ENCODE assay signal across 2 cellular contexts in the genomic region with DNA sequence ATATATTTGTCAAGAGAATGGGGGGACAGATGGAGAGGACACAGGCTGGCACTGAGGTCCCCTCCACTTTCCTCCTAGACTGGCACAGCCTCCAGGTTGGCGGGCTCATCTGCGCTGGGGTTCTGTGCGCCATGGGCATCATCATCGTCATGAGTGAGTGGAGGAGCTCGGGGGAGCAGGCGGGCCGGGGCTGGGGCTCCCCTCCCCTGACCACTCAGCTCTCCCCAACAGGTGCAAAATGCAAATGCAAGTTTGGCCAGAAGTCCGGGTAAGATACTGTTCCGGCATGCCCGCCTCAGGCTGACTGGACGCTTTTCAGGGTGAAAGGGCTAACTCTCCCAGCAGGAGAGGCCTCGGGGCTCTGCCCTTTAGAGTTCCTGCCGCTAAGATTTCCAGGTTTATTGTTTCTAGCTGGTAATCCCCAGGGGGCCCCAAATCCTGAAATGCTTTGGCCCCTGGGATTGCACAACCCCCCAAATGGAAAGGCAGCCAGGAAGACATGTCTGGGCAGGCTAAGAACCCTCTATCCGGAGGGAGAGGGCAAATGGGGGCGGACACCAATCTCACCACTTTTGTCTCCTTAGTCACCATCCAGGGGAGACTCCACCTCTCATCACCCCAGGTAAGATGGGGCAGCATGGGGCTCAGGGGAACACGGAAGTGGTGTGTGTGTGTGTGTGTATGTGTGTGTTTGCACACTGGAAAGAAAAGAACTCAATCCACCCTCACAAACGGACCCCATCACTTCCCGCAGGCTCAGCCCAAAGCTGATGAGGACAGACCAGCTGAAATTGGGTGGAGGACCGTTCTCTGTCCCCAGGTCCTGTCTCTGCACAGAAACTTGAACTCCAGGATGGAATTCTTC.
TF ChIP-seq lines count a peak whose summit lies in the region.

No MANE protein-coding gene starts in this region.

TF ChIP-seq in IMR-90, 13 proteins besides CTCF, POLR2A, EP300 and RAD21:
- TF ChIP-seq CEBPB (IDR thresholded peaks at IDR 0.05; ENCODE audit: low read depth, low read length), result no peak
- TF ChIP-seq MAFK (IDR thresholded peaks at IDR 0.05; ENCODE audit: low read depth, low read length), result no peak
- TF ChIP-seq SMC3 (IDR thresholded peaks at IDR 0.05; ENCODE audit: low read depth, low read length), result no peak
- TF ChIP-seq MAZ (IDR thresholded peaks at IDR 0.05; ENCODE audit: borderline replicate concordance, low read depth, low read length), result no peak
- TF ChIP-seq, protein P1, sequence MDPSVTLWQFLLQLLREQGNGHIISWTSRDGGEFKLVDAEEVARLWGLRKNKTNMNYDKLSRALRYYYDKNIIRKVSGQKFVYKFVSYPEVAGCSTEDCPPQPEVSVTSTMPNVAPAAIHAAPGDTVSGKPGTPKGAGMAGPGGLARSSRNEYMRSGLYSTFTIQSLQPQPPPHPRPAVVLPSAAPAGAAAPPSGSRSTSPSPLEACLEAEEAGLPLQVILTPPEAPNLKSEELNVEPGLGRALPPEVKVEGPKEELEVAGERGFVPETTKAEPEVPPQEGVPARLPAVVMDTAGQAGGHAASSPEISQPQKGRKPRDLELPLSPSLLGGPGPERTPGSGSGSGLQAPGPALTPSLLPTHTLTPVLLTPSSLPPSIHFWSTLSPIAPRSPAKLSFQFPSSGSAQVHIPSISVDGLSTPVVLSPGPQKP (IDR thresholded peaks at IDR 0.05; ENCODE audit: borderline replicate concordance, low read depth, low read length), result no peak
- no peak for TF ChIP-seq CHD1 (IDR thresholded peaks at IDR 0.05; ENCODE audit: low read depth, low read length)
- no peak for TF ChIP-seq BHLHE40 (IDR thresholded peaks at IDR 0.05; ENCODE audit: low read depth, low read length)
- no peak for TF ChIP-seq NFE2L2 (IDR thresholded peaks at IDR 0.05; ENCODE audit: low read depth, low read length)
- TF ChIP-seq, protein P2, sequence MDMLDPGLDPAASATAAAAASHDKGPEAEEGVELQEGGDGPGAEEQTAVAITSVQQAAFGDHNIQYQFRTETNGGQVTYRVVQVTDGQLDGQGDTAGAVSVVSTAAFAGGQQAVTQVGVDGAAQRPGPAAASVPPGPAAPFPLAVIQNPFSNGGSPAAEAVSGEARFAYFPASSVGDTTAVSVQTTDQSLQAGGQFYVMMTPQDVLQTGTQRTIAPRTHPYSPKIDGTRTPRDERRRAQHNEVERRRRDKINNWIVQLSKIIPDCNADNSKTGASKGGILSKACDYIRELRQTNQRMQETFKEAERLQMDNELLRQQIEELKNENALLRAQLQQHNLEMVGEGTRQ (IDR thresholded peaks at IDR 0.05; ENCODE audit: low read depth, low read length), result no peak
- TF ChIP-seq RCOR1 (IDR thresholded peaks at IDR 0.05; ENCODE audit: insufficient replicate concordance, low read length), result no peak
- TF ChIP-seq FOS (IDR thresholded peaks at IDR 0.05; ENCODE audit: low read depth, low read length), result no peak
- no peak for TF ChIP-seq RFX5 (IDR thresholded peaks at IDR 0.05; ENCODE audit: low read depth, low read length)
- TF ChIP-seq MXI1 (IDR thresholded peaks at IDR 0.05; ENCODE audit: borderline replicate concordance, low read depth, low read length), result no peak

TF ChIP-seq in K562, 482 proteins besides CTCF, POLR2A, EP300 and RAD21:
- peak; percentile 59; the same call in 1 of the 2 replicates for TF ChIP-seq CEBPB (tag; IDR thresholded peaks at IDR 0.05)
- TF ChIP-seq PML (IDR thresholded peaks at IDR 0.05; ENCODE audit: low read length), result no peak
